Comparison of ENCODE assay signal across 8 cellular contexts in genomic region chr1:84689514-84690396, GRCh38. TPM values are rescaled to one million over a fixed set of nuclear protein-coding genes. Genes with fewer than 3 reads are reported as not detected.
DNase-seq lines count a peak whose midpoint lies in the region; ATAC-seq and TF ChIP-seq lines count a peak whose summit lies in the region.

No MANE protein-coding gene starts in this region.

- peak overlapping the region; percentile 89 to 98 (median 93) for H3K4me3 Mint-ChIP-seq in IgD-negative memory B cell
- peak overlapping the region; percentile 87 for H3K4me3 Mint-ChIP-seq in mesothelial cell of epicardium

- peak; percentile 89 for DNase-seq in DMS 273 (lab: John Stamatoyannopoulos, UW; ENCODE audit: unreplicated experiment)
- peak; percentile 18 for DNase-seq in SKM-1 (lab: John Stamatoyannopoulos, UW; ENCODE audit: unreplicated experiment)
- DNase-seq in mesothelial cell of epicardium (ENCODE audit: low spot score in 2 of 2, unreplicated experiment in 2 of 2): peak; percentile 40 to 72
- peak; percentile 80 to 83 for DNase-seq in suprapubic skin (ENCODE audit: low spot score in 2 of 2)

- peak overlapping the region; percentile 77 to 87 (median 80) for H3K27ac Mint-ChIP-seq in IgD-negative memory B cell
- peak overlapping the region; percentile 92 for H3K27ac Mint-ChIP-seq in mesothelial cell of epicardium

- no peak for TF ChIP-seq CTCF in mesothelial cell of epicardium (IDR thresholded peaks at IDR 0.05; ENCODE audit: unreplicated experiment)
- peak in 1 of 2 donors; percentile 7 for TF ChIP-seq CTCF in suprapubic skin (IDR thresholded peaks at IDR 0.05)

- no peak for TF ChIP-seq POLR2A in suprapubic skin (IDR thresholded peaks at IDR 0.05)

- no peaks in the 10 kb centered on the region for H3K9me3 ChIP-seq in ectodermal cell (ENCODE audit: control insufficient read depth, low read length)
- no peaks in the 10 kb centered on the region for H3K9me3 ChIP-seq in suprapubic skin

- H3K4me1 Mint-ChIP-seq in IgD-negative memory B cell (peaks cover 18 to 32% (median 21%) of the 10 kb centered on the region in 3 donors), mesothelial cell of epicardium (peaks cover 44% of the 10 kb centered on the region)

- TF ChIP-seq EP300 in suprapubic skin (IDR thresholded peaks at IDR 0.05): no peak

- H3K4me1 ChIP-seq in ectodermal cell (ENCODE audit: control insufficient read depth, insufficient read depth, low read length) (peaks cover 6% of the 10 kb centered on the region), suprapubic skin (peaks cover 21% of the 10 kb centered on the region)

- no peaks in the 10 kb centered on the region for H3K36me3 ChIP-seq in ectodermal cell (ENCODE audit: control insufficient read depth, insufficient read depth, low read length)
- no peaks in the 10 kb centered on the region for H3K36me3 ChIP-seq in suprapubic skin

- no peaks in the 10 kb centered on the region for H3K27me3 Mint-ChIP-seq in IgD-negative memory B cell
- no peaks in the 10 kb centered on the region for H3K27me3 Mint-ChIP-seq in mesothelial cell of epicardium (ENCODE audit: low read depth)

- 3% methylated on average over 67 of the region's 67 CpGs for WGBS in ectodermal cell, 2 experiments
- 10% methylated on average over 12 of the region's 67 CpGs for WGBS in suprapubic skin

- H3K36me3 Mint-ChIP-seq in IgD-negative memory B cell: no peaks in the 10 kb centered on the region
- no peaks in the 10 kb centered on the region for H3K36me3 Mint-ChIP-seq in mesothelial cell of epicardium

- H3K27me3 ChIP-seq in ectodermal cell (ENCODE audit: control insufficient read depth, insufficient read depth, low read length, poor library complexity, severe bottlenecking) (no peaks in the 10 kb centered on the region), suprapubic skin (no peaks in the 10 kb centered on the region)

- ATAC-seq in GM19328 (IDR thresholded peaks at IDR 0.05; ENCODE audit: unreplicated experiment): peak; percentile 47
- no peak for ATAC-seq in HG03039 (IDR thresholded peaks at IDR 0.05; ENCODE audit: unreplicated experiment)

- no peaks in the 10 kb centered on the region for H3K9me3 Mint-ChIP-seq in IgD-negative memory B cell
- peaks cover 9% of the 10 kb centered on the region for H3K9me3 Mint-ChIP-seq in mesothelial cell of epicardium

- H3K4me3 ChIP-seq in ectodermal cell (ENCODE audit: insufficient read depth, low read depth, low read length) (peak overlapping the region; percentile 54), suprapubic skin (peak overlapping the region; percentile 67)

- H3K27ac ChIP-seq in ectodermal cell (ENCODE audit: insufficient read depth, low read depth, low read length, poor library complexity, severe bottlenecking) (peak overlapping the region; percentile 64), suprapubic skin (peak overlapping the region; percentile 87)

RNA-seq across cellular contexts. Expression of gene SSX2IP, which starts 0.5 kb away (rescaled TPM):
- polyA plus RNA-seq in IgD-negative memory B cell: 4.0 TPM
- polyA plus RNA-seq in ectodermal cell (2013, experiment 1 of 4): 24.6 TPM
- polyA plus RNA-seq in ectodermal cell (2013, experiment 2 of 4): 26.2 TPM
- 19.3 TPM for polyA plus RNA-seq in ectodermal cell (2013, experiment 3 of 4)
- polyA plus RNA-seq in ectodermal cell (2013, experiment 4 of 4): 22.4 TPM
- 18.2 to 21.3 TPM (median 20.5 TPM) in 3 replicates for total RNA-seq in mesothelial cell of epicardium
- 10 to 100 TPM in 1 of 4 donors, 1 to 10 TPM in 3; 6.1 to 12.8 (median 9.4) TPM for total RNA-seq in suprapubic skin

Comparison
In these comparisons a context has a peak if more than half of its experiments do, and no peak if none do; other contexts are left out.
1. DNase-seq: peak in every context shown above with its lines; median percentile 89 in DMS 273; 82 in suprapubic skin; 56 in mesothelial cell of epicardium; 18 in SKM-1.